16 cellular contexts compared by ENCODE assay signal in the genomic region with DNA sequence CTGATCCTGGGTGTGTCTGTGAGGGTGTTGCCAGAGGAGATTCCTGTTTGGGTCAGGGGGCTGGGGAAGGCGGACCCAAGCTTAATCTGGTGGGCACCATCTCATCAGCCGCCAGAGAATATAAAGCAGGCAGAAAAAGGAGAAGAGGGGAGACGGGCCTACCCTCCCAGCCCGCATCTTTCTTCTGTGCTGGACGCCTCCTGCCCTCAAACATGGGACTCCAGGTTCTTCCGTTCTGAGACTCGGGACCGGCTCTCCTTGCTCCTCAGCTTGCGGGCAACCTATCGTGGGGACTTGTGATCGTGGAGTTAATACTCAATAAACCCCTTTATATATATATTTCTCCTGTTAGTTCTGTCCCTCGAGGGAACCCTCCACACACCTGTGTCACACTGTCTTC.
DNase-seq lines count a peak whose midpoint lies in the region; ATAC-seq and TF ChIP-seq lines count a peak whose summit lies in the region.
"Had no signal": no experiment of that assay in that cellular context is flagged by ENCODE, and none has a peak within 500 bp of the region (broad histone marks: within the 10 kb centered on the region; RNA-seq: fewer than 3 reads in every experiment).

No MANE protein-coding gene starts in this region.

- H3K27me3 ChIP-seq in heart left ventricle, result no peaks in the 10 kb centered on the region
- H3K27me3 ChIP-seq in RWPE2 (ENCODE audit: insufficient read depth, poor library complexity, severe bottlenecking), result no peaks in the 10 kb centered on the region
- no peaks in the 10 kb centered on the region for H3K27me3 ChIP-seq in lower lobe of right lung (ENCODE audit: low read depth)
- H3K27me3 ChIP-seq: BLaER1 had no signal

- no peak for TF ChIP-seq POLR2A in heart left ventricle (IDR thresholded peaks at IDR 0.05)

- ATAC-seq in heart left ventricle, result no peak
- no peak for ATAC-seq in left cardiac atrium
- no peak for ATAC-seq in RWPE2 (ENCODE audit: low read depth)
- no peak for ATAC-seq in lower lobe of right lung
- ATAC-seq: CD8-positive, alpha-beta T cell; GM23338; HCT116 had no signal

- H3K9me3 ChIP-seq in heart left ventricle, result peaks cover 0 to 15% (median 6%) of the 10 kb centered on the region in 12 donors
- H3K9me3 ChIP-seq in RWPE2 (ENCODE audit: severe bottlenecking), result no peaks in the 10 kb centered on the region
- H3K9me3 ChIP-seq in lower lobe of right lung, result no peaks in the 10 kb centered on the region
- H3K9me3 ChIP-seq: Caco-2 had no signal

- H3K27ac ChIP-seq in heart left ventricle, result no peak overlapping the region
- H3K27ac ChIP-seq in RWPE2 (ENCODE audit: poor library complexity, severe bottlenecking), result no peak overlapping the region
- no peak overlapping the region for H3K27ac ChIP-seq in lower lobe of right lung
- H3K27ac ChIP-seq: BLaER1, C4-2B had no signal

- H3K36me3 ChIP-seq in heart left ventricle (peaks cover 0 to 31% (median 5%) of the 10 kb centered on the region in 9 donors), RWPE2 (ENCODE audit: low read depth) (no peaks in the 10 kb centered on the region), lower lobe of right lung (peaks cover 29% of the 10 kb centered on the region)

- TF ChIP-seq CTCF in heart left ventricle (IDR thresholded peaks at IDR 0.05) (no peak), RWPE2 (IDR thresholded peaks at IDR 0.05; ENCODE audit: poor library complexity, severe bottlenecking) (no peak), lower lobe of right lung (IDR thresholded peaks at IDR 0.05) (no peak), GM10248 (IDR thresholded peaks at IDR 0.05; ENCODE audit: control extremely low read depth, extremely low read depth, low read depth, missing control alignments) (no peak)

- POLR2A ChIA-PET in GM10248 (lab: Yijun Ruan, JAX), result no interaction called here

- no peak overlapping the region for H3K4me3 ChIP-seq in heart left ventricle
- H3K4me3 ChIP-seq in RWPE2 (ENCODE audit: severe bottlenecking), result no peak overlapping the region
- no peak overlapping the region for H3K4me3 ChIP-seq in lower lobe of right lung
- H3K4me3 ChIP-seq: BLaER1, GM23338 had no signal

- 98 to 99% (median 98%) methylated on average over 12 of the region's 12 CpGs for WGBS in heart left ventricle, 4 donors

- H3K4me1 ChIP-seq in heart left ventricle, result no peaks in the 10 kb centered on the region
- no peaks in the 10 kb centered on the region for H3K4me1 ChIP-seq in RWPE2 (ENCODE audit: insufficient read depth, poor library complexity, severe bottlenecking)
- H3K4me1 ChIP-seq in lower lobe of right lung, result no peaks in the 10 kb centered on the region
- H3K4me1 ChIP-seq: Caco-2 had no signal

- CTCF ChIA-PET in GM10248 (lab: Yijun Ruan, JAX), result no interaction called here

- intact Hi-C loops in heart left ventricle (cut with DNase I) (no loop called here), left cardiac atrium (cut with DNase I) (no loop called here), lower lobe of right lung (cut with DNase I) (no loop called here)

- DNase-seq in heart left ventricle, result peak in 3 of 5 donors; percentile 3 to 21 (median 9)
- no peak for DNase-seq in left cardiac atrium
- DNase-seq in RWPE2 (ENCODE audit: low spot score), result peak; percentile 34
- DNase-seq in lower lobe of right lung, result peak; percentile 6
- no peak for DNase-seq in GM10248 (ENCODE audit: extremely low spot score)
- no peak for DNase-seq in epidermal melanocyte (ENCODE audit: insufficient read length, low spot score)
- DNase-seq: Caco-2; CD4-positive, CD25-positive, alpha-beta regulatory T cell; DMS153; DND-41; H9 had no signal

Comparison
In these comparisons a context has a peak if more than half of its experiments do, and no peak if none do; other contexts are left out.
1. DNase-seq: peak in heart left ventricle (3 of 5), RWPE2 (single experiment) and lower lobe of right lung (single experiment); none in left cardiac atrium (single experiment), GM10248 (single experiment) and epidermal melanocyte (single experiment).